8 cellular contexts compared by ENCODE assay signal in the genomic region with DNA sequence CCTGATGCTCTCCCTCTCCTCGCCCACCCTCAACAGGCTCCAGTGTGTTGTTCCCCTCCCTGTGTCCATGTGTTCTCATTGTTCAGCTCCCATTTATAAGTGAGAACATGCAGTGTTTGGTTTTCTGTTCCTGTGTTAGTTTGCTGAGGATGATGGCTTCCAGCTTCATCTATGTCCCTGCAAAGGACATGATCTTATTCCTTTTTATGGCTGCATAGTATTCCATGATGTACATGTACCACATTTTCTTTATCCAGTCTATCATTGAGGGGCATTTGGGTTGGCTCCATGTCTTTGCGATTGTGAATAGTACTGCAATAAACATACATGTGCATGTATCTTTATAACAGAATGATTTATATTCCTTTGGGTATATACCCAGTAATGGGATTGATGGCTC.
DNase-seq lines count a peak whose midpoint lies in the region; ATAC-seq, FAIRE-seq and TF ChIP-seq lines count a peak whose summit lies in the region.
"Not testable (repeated sequence)": the region's sequence is repeated elsewhere in the genome, so short reads cannot be mapped to it uniquely, and the experiment has no call there.

No MANE protein-coding gene starts in this region.

- H3K4me1 Mint-ChIP-seq in CD4-positive, alpha-beta T cell (ENCODE audit: low read depth) = peaks cover 55% of the 10 kb centered on the region
- H3K4me1 Mint-ChIP-seq in activated CD4-positive, alpha-beta T cell treated with anti-CD3 and anti-CD28 coated beads for 36 hours = peaks cover 68% of the 10 kb centered on the region
- peaks cover 81% of the 10 kb centered on the region for H3K4me1 Mint-ChIP-seq in activated T-cell treated with anti-CD3 and anti-CD28 coated beads, Interleukin-2, amount 50 U/mL, for 72 hours (ENCODE audit: low read depth)
- peaks cover 86% of the 10 kb centered on the region for H3K4me1 Mint-ChIP-seq in activated naive CD4-positive, alpha-beta T cell treated with anti-CD3 and anti-CD28 coated beads, Interleukin-2, amount 50 U/mL, for 24 hours
- H3K4me1 Mint-ChIP-seq in naive thymus-derived CD4-positive, alpha-beta T cell = peaks cover 41 to 83% (median 66%) of the 10 kb centered on the region in 7 donors
- peaks cover 72% of the 10 kb centered on the region for H3K4me1 Mint-ChIP-seq in stimulated activated naive CD8-positive, alpha-beta T cell treated with anti-CD3 and anti-CD28 coated beads, Interleukin-15, Interleukin-2, amounts not matched to agents 100 ng/mL and 50 ng/mL, for 24 hours (ENCODE audit: low read depth)

- SMC1A ChIA-PET in GM12878 (lab: Charles Lee; ENCODE audit: uncharacterized antibody, unreplicated experiment) = interaction anchor here (1.1 to 3.4 kb wide), 5 partner anchors 9 to 29 kb away, joined by 3 to 34 read pairs (median 4); no protein-coding TSS in a partner anchor

- RAD21 ChIA-PET in GM12878 (lab: Charles Lee; ENCODE audit: unreplicated experiment) = interaction anchor here (1.1 to 5.4 kb wide), 5 partner anchors 10 to 124 kb away, joined by 3 to 29 read pairs (median 9); no protein-coding TSS in a partner anchor

- not testable (repeated sequence) for H3K9me3 ChIP-seq in CD4-positive, alpha-beta T cell (ENCODE audit: control insufficient read depth, low read length); GM12878 (replicated peaks; ENCODE audit: control insufficient read depth, insufficient read depth, low read length); naive thymus-derived CD4-positive, alpha-beta T cell (ENCODE audit: control insufficient read depth in 2 of 3, low read length in 3 of 3)

- H4K20me1 ChIP-seq in GM12878 (ENCODE audit: control insufficient read depth, insufficient read depth) = not testable (repeated sequence)

- not testable (repeated sequence) for ATAC-seq in CD4-positive, alpha-beta T cell (ENCODE audit: poor library complexity); SK-N-SH treated with all-trans-retinoic acid at 6 μM for 48 hours; activated CD4-positive, alpha-beta T cell treated with anti-CD3 and anti-CD28 coated beads for 36 hours; activated T-cell treated with anti-CD3 and anti-CD28 coated beads, Interleukin-2, amount 50 U/mL, for 72 hours (replicated peaks in 1 of 2); GM12878; naive thymus-derived CD4-positive, alpha-beta T cell

- peaks cover 77% of the 10 kb centered on the region for H3K79me2 ChIP-seq in GM12878 (ENCODE audit: control insufficient read depth, insufficient read depth, low read length)

- not testable (repeated sequence) for H3K9me3 Mint-ChIP-seq in CD4-positive, alpha-beta T cell; activated CD4-positive, alpha-beta T cell treated with anti-CD3 and anti-CD28 coated beads for 36 hours (ENCODE audit: low read depth); activated T-cell treated with anti-CD3 and anti-CD28 coated beads, Interleukin-2, amount 50 U/mL, for 72 hours; activated naive CD4-positive, alpha-beta T cell treated with anti-CD3 and anti-CD28 coated beads, Interleukin-2, amount 50 U/mL, for 24 hours; naive thymus-derived CD4-positive, alpha-beta T cell; stimulated activated naive CD8-positive, alpha-beta T cell treated with anti-CD3 and anti-CD28 coated beads, Interleukin-15, Interleukin-2, amounts not matched to agents 100 ng/mL and 50 ng/mL, for 24 hours

- WGBS in GM12878 (ENCODE audit: insufficient coverage, insufficient replicate concordance, low lambda C conversion rate, missing lambda C conversion rate) = 94% methylated on average over 2 of the region's 2 CpGs

- peaks cover 41% of the 10 kb centered on the region for H3K4me1 ChIP-seq in GM12878 (ENCODE audit: control insufficient read depth, insufficient read depth, low read length)
- H3K4me1 ChIP-seq in naive thymus-derived CD4-positive, alpha-beta T cell (ENCODE audit: control insufficient read depth in 2 of 2, insufficient read depth in 2 of 2, low read length in 2 of 2) = peaks cover 0 to 15% of the 10 kb centered on the region in 2 donors

- not testable (repeated sequence) for H3K27ac ChIP-seq in CD4-positive, alpha-beta T cell (ENCODE audit: low read depth, low read length); GM12878 (ENCODE audit: control insufficient read depth, insufficient read depth); naive thymus-derived CD4-positive, alpha-beta T cell (ENCODE audit: low read depth, low read length)

- not testable (repeated sequence) for H3K36me3 Mint-ChIP-seq in CD4-positive, alpha-beta T cell (ENCODE audit: low read depth)
- H3K36me3 Mint-ChIP-seq in activated CD4-positive, alpha-beta T cell treated with anti-CD3 and anti-CD28 coated beads for 36 hours (ENCODE audit: low read depth) = peaks cover 17% of the 10 kb centered on the region
- peaks cover 8 to 13% of the 10 kb centered on the region in 2 donors for H3K36me3 Mint-ChIP-seq in activated T-cell treated with anti-CD3 and anti-CD28 coated beads, Interleukin-2, amount 50 U/mL, for 72 hours (ENCODE audit: insufficient read depth in 2 of 2)
- peaks cover 10% of the 10 kb centered on the region for H3K36me3 Mint-ChIP-seq in activated naive CD4-positive, alpha-beta T cell treated with anti-CD3 and anti-CD28 coated beads, Interleukin-2, amount 50 U/mL, for 24 hours
- peaks cover 4 to 36% (median 9%) of the 10 kb centered on the region in 5 donors for H3K36me3 Mint-ChIP-seq in naive thymus-derived CD4-positive, alpha-beta T cell
- H3K36me3 Mint-ChIP-seq in stimulated activated naive CD8-positive, alpha-beta T cell treated with anti-CD3 and anti-CD28 coated beads, Interleukin-15, Interleukin-2, amounts not matched to agents 100 ng/mL and 50 ng/mL, for 24 hours (ENCODE audit: low read depth) = peaks cover 21% of the 10 kb centered on the region

- not testable (repeated sequence) for H3K4me3 ChIP-seq in GM12878; naive thymus-derived CD4-positive, alpha-beta T cell (ENCODE audit: low read length)

- in situ Hi-C loops in GM12878 (cut with MboI) = not testable (repeated sequence)

- CTCF ChIA-PET in CD4-positive, alpha-beta T cell (lab: Charles Lee) = interaction anchor here (1.4 kb wide), 1 partner anchor 17 kb away, joined by 4 read pairs; no protein-coding TSS in a partner anchor
- CTCF ChIA-PET in activated CD4-positive, alpha-beta T cell treated with anti-CD3 and anti-CD28 coated beads for 36 hours (lab: Charles Lee) = interaction anchor here (1.2 to 1.4 kb wide), 3 partner anchors 9 to 36 kb away, joined by 3 to 4 read pairs (median 3); no protein-coding TSS in a partner anchor
- CTCF ChIA-PET in GM12878 (lab: Yijun Ruan, JAX) = interaction anchor here (1.1 to 3.1 kb wide), 2 partner anchors 28 to 39 kb away, joined by 3 to 13 read pairs; no protein-coding TSS in a partner anchor
- CTCF ChIA-PET in naive thymus-derived CD4-positive, alpha-beta T cell (lab: Charles Lee) = interaction anchor here (0.9 kb wide), 1 partner anchor 28 kb away, joined by 3 read pairs; no protein-coding TSS in a partner anchor

- not testable (repeated sequence) for H3K27me3 ChIP-seq in CD4-positive, alpha-beta T cell (ENCODE audit: control insufficient read depth, insufficient read depth, low read length); GM12878 (replicated peaks in 1 of 2; ENCODE audit: control insufficient read depth in 2 of 2, insufficient read depth in 2 of 2, low read length in 1 of 2); naive thymus-derived CD4-positive, alpha-beta T cell (ENCODE audit: control insufficient read depth in 2 of 2, insufficient read depth in 2 of 2, low read length in 2 of 2)

- H3K36me3 ChIP-seq in GM12878 (ENCODE audit: control insufficient read depth in 2 of 2, insufficient read depth in 2 of 2, low read length in 1 of 2); naive thymus-derived CD4-positive, alpha-beta T cell (ENCODE audit: control insufficient read depth in 2 of 3, insufficient read depth in 3 of 3, low read length in 3 of 3): not testable (repeated sequence)

- not testable (repeated sequence) for TF ChIP-seq EP300 in GM12878 (IDR thresholded peaks at IDR 0.05; ENCODE audit: borderline replicate concordance in 1 of 2, control insufficient read depth in 1 of 2, low read depth in 2 of 2, low read length in 2 of 2)

- TF ChIP-seq POLR2A in GM12878 (IDR thresholded peaks at IDR 0.05; ENCODE audit: low read depth, low read length) = not testable (repeated sequence)

- peak overlapping the region; percentile 23 for H3K27ac Mint-ChIP-seq in CD4-positive, alpha-beta T cell
- peak overlapping the region; percentile 6 for H3K27ac Mint-ChIP-seq in activated CD4-positive, alpha-beta T cell treated with anti-CD3 and anti-CD28 coated beads for 36 hours
- H3K27ac Mint-ChIP-seq in activated T-cell treated with anti-CD3 and anti-CD28 coated beads, Interleukin-2, amount 50 U/mL, for 72 hours = peak overlapping the region; percentile 43
- H3K27ac Mint-ChIP-seq in activated naive CD4-positive, alpha-beta T cell treated with anti-CD3 and anti-CD28 coated beads, Interleukin-2, amount 50 U/mL, for 24 hours = peak overlapping the region; percentile 85
- peak overlapping the region in 5 of 9 donors; percentile 43 to 90 (median 51) for H3K27ac Mint-ChIP-seq in naive thymus-derived CD4-positive, alpha-beta T cell
- H3K27ac Mint-ChIP-seq in stimulated activated naive CD8-positive, alpha-beta T cell treated with anti-CD3 and anti-CD28 coated beads, Interleukin-15, Interleukin-2, amounts not matched to agents 100 ng/mL and 50 ng/mL, for 24 hours = peak overlapping the region; percentile 63

- not testable (repeated sequence) for H3K4me3 Mint-ChIP-seq in CD4-positive, alpha-beta T cell; activated CD4-positive, alpha-beta T cell treated with anti-CD3 and anti-CD28 coated beads for 36 hours; activated T-cell treated with anti-CD3 and anti-CD28 coated beads, Interleukin-2, amount 50 U/mL, for 72 hours; activated naive CD4-positive, alpha-beta T cell treated with anti-CD3 and anti-CD28 coated beads, Interleukin-2, amount 50 U/mL, for 24 hours; naive thymus-derived CD4-positive, alpha-beta T cell; stimulated activated naive CD8-positive, alpha-beta T cell treated with anti-CD3 and anti-CD28 coated beads, Interleukin-15, Interleukin-2, amounts not matched to agents 100 ng/mL and 50 ng/mL, for 24 hours

- intact Hi-C loops in CD4-positive, alpha-beta T cell (cut with DNase I, micrococcal nuclease); activated CD4-positive, alpha-beta T cell treated with anti-CD3 and anti-CD28 coated beads for 36 hours (cut with DNase I, micrococcal nuclease); naive thymus-derived CD4-positive, alpha-beta T cell (cut with micrococcal nuclease): not testable (repeated sequence)
- intact Hi-C loops in GM12878 (cut with micrococcal nuclease; ENCODE audit: unreplicated experiment) = loop anchor here (5.0 kb wide), 1 partner anchor 34 kb away; no protein-coding TSS in a partner anchor

- H3K27me3 Mint-ChIP-seq in CD4-positive, alpha-beta T cell; activated CD4-positive, alpha-beta T cell treated with anti-CD3 and anti-CD28 coated beads for 36 hours; activated T-cell treated with anti-CD3 and anti-CD28 coated beads, Interleukin-2, amount 50 U/mL, for 72 hours (ENCODE audit: low read depth); activated naive CD4-positive, alpha-beta T cell treated with anti-CD3 and anti-CD28 coated beads, Interleukin-2, amount 50 U/mL, for 24 hours; naive thymus-derived CD4-positive, alpha-beta T cell; stimulated activated naive CD8-positive, alpha-beta T cell treated with anti-CD3 and anti-CD28 coated beads, Interleukin-15, Interleukin-2, amounts not matched to agents 100 ng/mL and 50 ng/mL, for 24 hours: not testable (repeated sequence)

- not testable (repeated sequence) for H2AFZ ChIP-seq in GM12878 (ENCODE audit: control insufficient read depth, low read depth, low read length)

- TF ChIP-seq CTCF in CD4-positive, alpha-beta T cell (IDR thresholded peaks at IDR 0.05); GM12878 (IDR thresholded peaks at IDR 0.05 in 2 of 3, conservative IDR thresholded peaks at IDR 0.05 in 1 of 3; ENCODE audit: control insufficient read depth in 2 of 3, extremely low read depth in 1 of 3, insufficient read depth in 1 of 3, low read depth in 3 of 3, low read length in 3 of 3): not testable (repeated sequence)

- H3K9ac ChIP-seq in GM12878 (ENCODE audit: control insufficient read depth, insufficient read depth, low read length) = not testable (repeated sequence)

- POLR2A ChIA-PET in CD4-positive, alpha-beta T cell (lab: Charles Lee) = interaction anchor here (1.3 to 1.6 kb wide), 2 partner anchors 20 to 33 kb away, joined by 4 read pairs; no protein-coding TSS in a partner anchor
- POLR2A ChIA-PET in activated CD4-positive, alpha-beta T cell treated with anti-CD3 and anti-CD28 coated beads for 36 hours (lab: Charles Lee) = interaction anchor here (1.6 kb wide), 1 partner anchor 127 kb away, joined by 3 read pairs; no protein-coding TSS in a partner anchor
- POLR2A ChIA-PET in GM12878 (lab: Charles Lee) = interaction anchor here (1.1 kb wide), 1 partner anchor 40 kb away, joined by 3 read pairs; no protein-coding TSS in a partner anchor
- POLR2A ChIA-PET in naive thymus-derived CD4-positive, alpha-beta T cell (lab: Charles Lee) = interaction anchor here (0.8 to 1.3 kb wide), 2 partner anchors 29 to 35 kb away, joined by 4 read pairs; no protein-coding TSS in a partner anchor

- TF ChIP-seq RAD21 in GM12878 (IDR thresholded peaks at IDR 0.05; ENCODE audit: insufficient read depth, low read depth, low read length) = not testable (repeated sequence)

- not testable (repeated sequence) for FAIRE-seq in GM12878 (lab: Jason Lieb, UNC)

- BruUV-seq in GM12878 (replicated peaks; lab: Mats Ljungman, UMichigan) = not testable (repeated sequence)

- DNase-seq in CD4-positive, alpha-beta T cell; activated CD4-positive, alpha-beta T cell treated with anti-CD3 and anti-CD28 coated beads for 36 hours; activated T-cell treated with anti-CD3 and anti-CD28 coated beads, Interleukin-2, amount 50 U/mL, for 72 hours; GM12878 (ENCODE audit: low read depth, low spot score); naive thymus-derived CD4-positive, alpha-beta T cell: not testable (repeated sequence)

- not testable (repeated sequence) for H3K4me2 ChIP-seq in GM12878 (ENCODE audit: control insufficient read depth, insufficient read depth)

Comparison
In these comparisons a context has a peak if more than half of its experiments do, and no peak if none do; other contexts are left out.
1. H3K27ac Mint-ChIP-seq: peak in every context shown above with its lines; median percentile 85 in activated naive CD4-positive, alpha-beta T cell treated with anti-CD3 and anti-CD28 coated beads, Interleukin-2, amount 50 U/mL, for 24 hours; 63 in stimulated activated naive CD8-positive, alpha-beta T cell treated with anti-CD3 and anti-CD28 coated beads, Interleukin-15, Interleukin-2, amounts not matched to agents 100 ng/mL and 50 ng/mL, for 24 hours; 51 in naive thymus-derived CD4-positive, alpha-beta T cell; 43 in activated T-cell treated with anti-CD3 and anti-CD28 coated beads, Interleukin-2, amount 50 U/mL, for 72 hours; 23 in CD4-positive, alpha-beta T cell; 6 in activated CD4-positive, alpha-beta T cell treated with anti-CD3 and anti-CD28 coated beads for 36 hours.